ENCODE assay signal across 8 cellular contexts in the genomic region with DNA sequence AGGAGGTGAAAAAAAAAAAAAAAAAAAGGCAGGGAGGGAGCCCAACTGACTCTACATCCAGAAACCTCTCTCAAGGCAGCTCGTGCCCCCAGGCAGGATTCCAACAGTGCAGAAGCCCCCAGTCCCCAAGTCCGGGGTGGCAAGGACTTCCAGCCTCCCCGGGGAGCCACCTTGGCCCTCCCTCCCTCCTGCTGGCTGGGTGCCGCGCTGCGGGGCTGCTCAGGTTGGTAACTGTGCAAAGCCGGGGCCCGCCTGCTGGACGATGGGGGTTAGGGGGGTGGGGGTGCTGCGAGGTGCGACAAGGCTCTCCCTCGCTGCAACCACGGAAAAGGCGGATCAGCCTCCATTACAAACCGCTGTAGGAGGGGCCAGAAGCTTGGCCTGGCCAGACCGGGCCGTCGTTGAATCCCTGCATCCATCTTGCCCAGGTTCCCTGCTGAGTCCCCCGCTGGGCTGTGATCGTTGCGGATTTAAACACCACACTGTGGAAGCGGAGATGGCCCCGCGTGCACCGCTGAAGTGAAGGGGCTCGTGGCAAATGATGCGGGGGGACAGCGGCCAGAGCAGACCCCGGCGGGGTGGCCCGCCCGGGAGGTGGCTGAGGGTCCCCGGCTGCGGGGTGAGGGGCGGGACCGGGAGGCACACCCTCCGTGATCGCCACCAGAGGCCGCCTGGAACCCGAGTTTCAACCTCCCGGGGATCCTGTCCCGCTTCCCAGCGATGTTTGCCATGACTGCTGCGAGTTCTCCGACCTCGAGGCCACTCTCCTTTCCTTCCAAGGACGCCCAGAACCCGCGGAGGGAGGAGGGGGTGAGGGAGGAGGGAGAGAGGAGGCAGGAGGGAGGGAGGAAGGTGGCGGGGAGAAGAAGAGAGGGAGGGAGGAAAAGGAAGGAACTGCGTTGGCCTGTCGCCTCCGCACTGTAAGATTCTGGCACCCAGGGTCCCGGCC. TPM values are rescaled to one million over a fixed set of nuclear protein-coding genes. Genes with fewer than 3 reads are reported as not detected.
DNase-seq lines count a peak whose midpoint lies in the region; ATAC-seq and TF ChIP-seq lines count a peak whose summit lies in the region.

No MANE protein-coding gene starts in this region.

- no peaks in the 10 kb centered on the region for H3K36me3 Mint-ChIP-seq in naive thymus-derived CD8-positive, alpha-beta T cell

- peak; percentile 34 for TF ChIP-seq CTCF in fibroblast of pulmonary artery (IDR thresholded peaks at IDR 0.05; ENCODE audit: low read length, missing control alignments)

- H3K9ac ChIP-seq in subcutaneous abdominal adipose tissue (ENCODE audit: low read length in 5 of 5), result peak overlapping the region in 1 of 5 donors; percentile 2

- no peaks in the 10 kb centered on the region for H3K9me3 Mint-ChIP-seq in naive thymus-derived CD8-positive, alpha-beta T cell

- POLR2A ChIA-PET in naive thymus-derived CD8-positive, alpha-beta T cell (lab: Charles Lee), result interaction anchor here (0.6 to 2.1 kb wide), 4 partner anchors 10 to 547 kb away, joined by 3 to 7 read pairs (median 4); a partner anchor contains a TSS

- H3K4me1 Mint-ChIP-seq in naive thymus-derived CD8-positive, alpha-beta T cell, result peaks cover 2 to 13% (median 8%) of the 10 kb centered on the region in 4 donors

- peak overlapping the region in 9 of 10 donors; percentile 50 to 86 (median 79) for H3K27ac Mint-ChIP-seq in naive thymus-derived CD8-positive, alpha-beta T cell

- H3K4me3 ChIP-seq in fibroblast of pulmonary artery (replicated peaks; ENCODE audit: low read depth, low read length) (peak overlapping the region; percentile 51), subcutaneous abdominal adipose tissue (ENCODE audit: low read depth in 1 of 5, low read length in 5 of 5) (peak overlapping the region; percentile 53 to 69 (median 63))

- H3K9me3 ChIP-seq in subcutaneous abdominal adipose tissue (ENCODE audit: control insufficient read depth in 5 of 5, low read length in 5 of 5), result no peaks in the 10 kb centered on the region

- H3K27me3 Mint-ChIP-seq in naive thymus-derived CD8-positive, alpha-beta T cell, result no peaks in the 10 kb centered on the region

- peaks cover 0 to 13% (median 5%) of the 10 kb centered on the region in 5 donors for H3K27me3 ChIP-seq in subcutaneous abdominal adipose tissue (ENCODE audit: control insufficient read depth in 5 of 5, insufficient read depth in 4 of 5, low read length in 5 of 5)

- ATAC-seq in HG02852 (IDR thresholded peaks at IDR 0.05; ENCODE audit: unreplicated experiment), result peak; percentile 71
- ATAC-seq in naive thymus-derived CD8-positive, alpha-beta T cell, result peak; percentile 72 to 80
- ATAC-seq in HG02938 (IDR thresholded peaks at IDR 0.05; ENCODE audit: unreplicated experiment), result no peak

- peak overlapping the region; percentile 69 to 92 (median 81) for H3K4me3 Mint-ChIP-seq in naive thymus-derived CD8-positive, alpha-beta T cell

- in situ Hi-C loops in G401 (cut with HindIII; ENCODE audit: low sequenced_read_pairs), result no loop called here

- H3K36me3 ChIP-seq in subcutaneous abdominal adipose tissue (ENCODE audit: control insufficient read depth in 5 of 5, insufficient read depth in 5 of 5, low read length in 5 of 5), result no peaks in the 10 kb centered on the region

- no peak overlapping the region for H3K27ac ChIP-seq in subcutaneous abdominal adipose tissue (ENCODE audit: low read depth, low read length)

- H3K4me1 ChIP-seq in subcutaneous abdominal adipose tissue (ENCODE audit: control insufficient read depth in 5 of 5, insufficient read depth in 5 of 5, low read length in 5 of 5), result peaks cover 0 to 17% (median 16%) of the 10 kb centered on the region in 5 donors

- DNase-seq in G401 (ENCODE audit: low spot score), result peak; percentile 73
- peak; percentile 25 for DNase-seq in NOMO-1 treated with DMSO at 0.1 percent for 48 hours (lab: John Stamatoyannopoulos, UW; ENCODE audit: unreplicated experiment)
- DNase-seq in activated T-helper 1 cell treated with anti-CD3 and anti-CD28 coated beads, Interleukin-2, amount 50 U/mL, for 16 hours (ENCODE audit: low read depth in 1 of 2, low spot score in 1 of 2), result peak; percentile 6 to 15
- DNase-seq in fibroblast of pulmonary artery (ENCODE audit: low read depth), result peak; percentile 63
- peak; percentile 8 to 73 (median 29) for DNase-seq in naive thymus-derived CD8-positive, alpha-beta T cell

RNA-seq across cellular contexts. Expression of a gene that starts 58.0 kb away (rescaled TPM):
- 98.1 and 156 TPM in 2 replicates for total RNA-seq in G401 (2014; rRNA removed; shearing (Covaris generic))
- 100 to 1,000 TPM; 340 to 373 TPM for total RNA-seq in naive thymus-derived CD8-positive, alpha-beta T cell
- polyA plus RNA-seq in naive thymus-derived CD8-positive, alpha-beta T cell, result 100 to 1,000 TPM; 181 to 272 (median 215) TPM

Comparison
In these comparisons a context has a peak if more than half of its experiments do, and no peak if none do; other contexts are left out.
1. DNase-seq: peak in every context shown above with its lines; median percentile 73 in G401; 63 in fibroblast of pulmonary artery; 29 in naive thymus-derived CD8-positive, alpha-beta T cell; 25 in NOMO-1 treated with DMSO at 0.1 percent for 48 hours; 10 in activated T-helper 1 cell treated with anti-CD3 and anti-CD28 coated beads, Interleukin-2, amount 50 U/mL, for 16 hours.